Comparison of ENCODE assay signal across 10 cellular contexts in genomic region chr20:24470782-24471582, GRCh38. TPM values are rescaled to one million over a fixed set of nuclear protein-coding genes. Genes with fewer than 3 reads are reported as not detected.
DNase-seq lines count a peak whose midpoint lies in the region; ATAC-seq and TF ChIP-seq lines count a peak whose summit lies in the region.
"Had no signal": no experiment of that assay in that cellular context is flagged by ENCODE, and none has a peak within 500 bp of the region (broad histone marks: within the 10 kb centered on the region; RNA-seq: fewer than 3 reads in every experiment).

No MANE protein-coding gene starts in this region.

- H3K36me3 Mint-ChIP-seq in mesothelial cell of epicardium = no peaks in the 10 kb centered on the region

- H3K9me3 ChIP-seq in SK-N-SH (no peaks in the 10 kb centered on the region), duodenal mucosa (ENCODE audit: control insufficient read depth in 1 of 2, low read length in 2 of 2) (no peaks in the 10 kb centered on the region), tibial nerve (no peaks in the 10 kb centered on the region)

- TF ChIP-seq CTCF in SK-N-SH (IDR thresholded peaks at IDR 0.05) (no peak), mesothelial cell of epicardium (IDR thresholded peaks at IDR 0.05; ENCODE audit: unreplicated experiment) (no peak), tibial nerve (IDR thresholded peaks at IDR 0.05) (no peak), GM13976 (IDR thresholded peaks at IDR 0.05; ENCODE audit: borderline replicate concordance, control extremely low read depth, extremely low read depth, insufficient read depth, missing control alignments) (no peak)

- peak overlapping the region; percentile 28; the same call in 1 of the 2 replicates for H3K4me2 ChIP-seq in SK-N-SH

- H3K4me1 ChIP-seq in SK-N-SH (ENCODE audit: control insufficient read depth in 1 of 2, insufficient read depth in 2 of 2, low read depth in 1 of 2, low read length in 1 of 2) (no peaks in the 10 kb centered on the region), duodenal mucosa (ENCODE audit: control insufficient read depth in 1 of 2, insufficient read depth in 2 of 2, low read length in 2 of 2) (no peaks in the 10 kb centered on the region), tibial nerve (peaks cover 0 to 26% (median 0%) of the 10 kb centered on the region in 4 donors)

- TF ChIP-seq RAD21 in SK-N-SH (IDR thresholded peaks at IDR 0.05; ENCODE audit: low read length) = no peak

- CTCF ChIA-PET in SK-N-SH (lab: Yijun Ruan, JAX) = no interaction called here

- no peak overlapping the region for H3K27ac Mint-ChIP-seq in mesothelial cell of epicardium

- whole genome bisulfite sequencing in SK-N-SH (ENCODE audit: low lambda C conversion rate) = 5% methylated on average over 37 of the region's 56 CpGs
- WGBS in tibial nerve, 2 donors = 3 to 5% methylated on average over 41 to 50 of the region's 56 CpGs

- no peaks in the 10 kb centered on the region for H3K9me2 ChIP-seq in SK-N-SH

- peaks cover 12% of the 10 kb centered on the region for H3K4me1 Mint-ChIP-seq in mesothelial cell of epicardium

- POLR2A ChIA-PET in SK-N-SH (lab: Yijun Ruan, JAX) = no interaction called here

- no peaks in the 10 kb centered on the region for H3F3A ChIP-seq in SK-N-SH (replicated peaks; ENCODE audit: insufficient read depth)

- no peak overlapping the region for H3K9ac ChIP-seq in SK-N-SH
- no peak overlapping the region for H3K9ac ChIP-seq in duodenal mucosa (ENCODE audit: low read depth in 1 of 2, low read length in 2 of 2)

- DNase-seq in SK-N-SH (no peak), mesothelial cell of epicardium (ENCODE audit: low spot score in 2 of 2, unreplicated experiment in 2 of 2) (no peak), tibial nerve (ENCODE audit: low spot score in 2 of 2) (no peak), GM13976 (ENCODE audit: low spot score) (no peak)
- DNase-seq: activated naive CD4-positive, alpha-beta T cell treated with Interleukin-2 at 50 U/mL for 16 hours had no signal

- no peak for TF ChIP-seq EP300 in SK-N-SH (IDR thresholded peaks at IDR 0.05; ENCODE audit: borderline replicate concordance in 1 of 2, low read depth in 1 of 2, low read length in 1 of 2)
- TF ChIP-seq EP300 in tibial nerve (IDR thresholded peaks at IDR 0.05) = no peak

- H4K20me1 ChIP-seq in SK-N-SH (ENCODE audit: insufficient read depth) = no peaks in the 10 kb centered on the region

- TF ChIP-seq POLR2A in tibial nerve (IDR thresholded peaks at IDR 0.05) = no peak

- H3K4me3 ChIP-seq in SK-N-SH (ENCODE audit: low read depth in 2 of 2, low read length in 1 of 2) = no peak overlapping the region
- H3K4me3 ChIP-seq in duodenal mucosa (ENCODE audit: low read depth in 1 of 2, low read length in 2 of 2) = peak overlapping the region; percentile 33 to 51
- H3K4me3 ChIP-seq in tibial nerve = peak overlapping the region in 3 of 4 donors; percentile 26 to 60 (median 35)

- no peak for ATAC-seq in SK-N-SH treated with all-trans-retinoic acid at 6 μM for 48 hours
- ATAC-seq in HG03139 (IDR thresholded peaks at IDR 0.05; ENCODE audit: unreplicated experiment) = no peak
- ATAC-seq in GM19452 (IDR thresholded peaks at IDR 0.05; ENCODE audit: unreplicated experiment) = no peak
- ATAC-seq: left lobe of liver had no signal

- H3K36me3 ChIP-seq in SK-N-SH (replicated peaks in 1 of 2; ENCODE audit: control insufficient read depth in 1 of 2, insufficient read depth in 2 of 2, low read length in 1 of 2) (no peaks in the 10 kb centered on the region), duodenal mucosa (ENCODE audit: control insufficient read depth in 1 of 2, insufficient read depth in 2 of 2, low read length in 2 of 2) (no peaks in the 10 kb centered on the region), tibial nerve (no peaks in the 10 kb centered on the region)

- H3K27me3 Mint-ChIP-seq in mesothelial cell of epicardium (ENCODE audit: low read depth) = peaks cover 80% of the 10 kb centered on the region

- H3K27me3 ChIP-seq in SK-N-SH (ENCODE audit: insufficient read depth) (peaks cover 30% of the 10 kb centered on the region), duodenal mucosa (ENCODE audit: control insufficient read depth in 1 of 2, insufficient read depth in 2 of 2, low read length in 2 of 2) (peaks cover 13 to 33% of the 10 kb centered on the region in 2 donors), tibial nerve (peaks cover 0 to 42% of the 10 kb centered on the region in 2 donors)

- no peaks in the 10 kb centered on the region for H3K9me3 Mint-ChIP-seq in mesothelial cell of epicardium

- in situ Hi-C loops in GM13976 (cut with MboI; ENCODE audit: low sequenced_read_pairs, unreplicated experiment) = no loop called here

- no peak overlapping the region for H2AFZ ChIP-seq in SK-N-SH (ENCODE audit: low read depth)

- H3K79me2 ChIP-seq in SK-N-SH (ENCODE audit: insufficient read depth) = no peaks in the 10 kb centered on the region

- no peak overlapping the region for H3K27ac ChIP-seq in SK-N-SH (ENCODE audit: low read depth in 2 of 2, low read length in 1 of 2)
- H3K27ac ChIP-seq in duodenal mucosa (ENCODE audit: low read depth, low read length) = no peak overlapping the region
- peak overlapping the region in 1 of 4 donors; percentile 46 for H3K27ac ChIP-seq in tibial nerve

- H3K4me3 Mint-ChIP-seq in mesothelial cell of epicardium = peak overlapping the region; percentile 68

TF ChIP-seq in SK-N-SH, 30 proteins besides CTCF, POLR2A, EP300 and RAD21 (continues in another document):
- TF ChIP-seq MXI1 (IDR thresholded peaks at IDR 0.05; ENCODE audit: low read depth, low read length) = no peak
- no peak for TF ChIP-seq SIN3A (IDR thresholded peaks at IDR 0.05; ENCODE audit: borderline replicate concordance, low read depth, low read length)
- TF ChIP-seq FOXJ3 (CRISPR knock-in tag; IDR thresholded peaks at IDR 0.05) = no peak
- TF ChIP-seq RXRA (IDR thresholded peaks at IDR 0.05; ENCODE audit: borderline replicate concordance, low read depth) = no peak
- TF ChIP-seq FOSL2 (IDR thresholded peaks at IDR 0.05; ENCODE audit: borderline replicate concordance, low read depth) = no peak
- TF ChIP-seq USF1 (IDR thresholded peaks at IDR 0.05; ENCODE audit: borderline replicate concordance, low read depth) = no peak
- TF ChIP-seq NFIC (IDR thresholded peaks at IDR 0.05; ENCODE audit: borderline replicate concordance) = no peak
- TF ChIP-seq IRF3 (IDR thresholded peaks at IDR 0.05; ENCODE audit: low read depth, low read length) = no peak

TF ChIP-seq in SK-N-SH treated with all-trans-retinoic acid at 6 μM for 48 hours, 23 proteins besides CTCF, POLR2A, EP300 and RAD21 (continues in another document):
- no peak for TF ChIP-seq CSDC2 (CRISPR knock-in tag; IDR thresholded peaks at IDR 0.05)
- TF ChIP-seq GLIS3 (CRISPR knock-in tag; IDR thresholded peaks at IDR 0.05) = no peak
- TF ChIP-seq TCF4 (CRISPR knock-in tag; IDR thresholded peaks at IDR 0.05; ENCODE audit: borderline replicate concordance) = no peak
- no peak for TF ChIP-seq PATZ1 (CRISPR knock-in tag; IDR thresholded peaks at IDR 0.05; ENCODE audit: borderline replicate concordance)
- no peak for TF ChIP-seq RARB (CRISPR knock-in tag; IDR thresholded peaks at IDR 0.05)
- TF ChIP-seq CREB5 (CRISPR knock-in tag; IDR thresholded peaks at IDR 0.05; ENCODE audit: low read depth) = no peak
- no peak for TF ChIP-seq ZNF8 (CRISPR knock-in tag; IDR thresholded peaks at IDR 0.05)
- TF ChIP-seq ISL1 (CRISPR knock-in tag; IDR thresholded peaks at IDR 0.05) = no peak
- no peak for TF ChIP-seq ZFP3 (CRISPR knock-in tag; IDR thresholded peaks at IDR 0.05)
- no peak for TF ChIP-seq ZNF565 (CRISPR knock-in tag; conservative IDR thresholded peaks at IDR 0.05; ENCODE audit: low read depth)

RNA-seq across cellular contexts. Expression of gene SYNDIG1, which starts 1.6 kb away (rescaled TPM):
- not detected in 2 replicates for polyA plus RNA-seq in SK-N-SH (2012; rRNA removed)
- 0.01 TPM in 1 of 2 replicates, not detected in the other for polyA plus RNA-seq in SK-N-SH (2012; cell fraction: cytosol; rRNA removed)
- 0.02 TPM in 1 of 2 replicates, not detected in the other for polyA plus RNA-seq in SK-N-SH (2012; cell fraction: nucleus; rRNA removed)
- total RNA-seq in mesothelial cell of epicardium (0.80 to 1.6 TPM (median 0.90 TPM) in 3 replicates), tibial nerve (10 to 100 TPM in 3 of 4 donors, 1 to 10 TPM in 1; 5.1 to 15.9 (median 14.3) TPM)
- total RNA-seq: left lobe of liver had no signal

Comparison
In these comparisons a context has a peak if more than half of its experiments do, and no peak if none do; other contexts are left out.
1. H3K4me3 ChIP-seq: peak in duodenal mucosa (2 of 2) and tibial nerve (3 of 4); none in SK-N-SH (0 of 2).